ENCODE assay signal across 1 cellular context in genomic region chr6:166004491-166005275, GRCh38.
TF ChIP-seq lines count a peak whose summit lies in the region.

No MANE protein-coding gene starts in this region.

TF ChIP-seq in neural cell, 6 proteins besides CTCF, POLR2A, EP300 and RAD21 (continued from another document):
- no peak for TF ChIP-seq REST (IDR thresholded peaks at IDR 0.05; ENCODE audit: borderline replicate concordance)
